ENCODE assay signal across 1 cellular context in the genomic region with DNA sequence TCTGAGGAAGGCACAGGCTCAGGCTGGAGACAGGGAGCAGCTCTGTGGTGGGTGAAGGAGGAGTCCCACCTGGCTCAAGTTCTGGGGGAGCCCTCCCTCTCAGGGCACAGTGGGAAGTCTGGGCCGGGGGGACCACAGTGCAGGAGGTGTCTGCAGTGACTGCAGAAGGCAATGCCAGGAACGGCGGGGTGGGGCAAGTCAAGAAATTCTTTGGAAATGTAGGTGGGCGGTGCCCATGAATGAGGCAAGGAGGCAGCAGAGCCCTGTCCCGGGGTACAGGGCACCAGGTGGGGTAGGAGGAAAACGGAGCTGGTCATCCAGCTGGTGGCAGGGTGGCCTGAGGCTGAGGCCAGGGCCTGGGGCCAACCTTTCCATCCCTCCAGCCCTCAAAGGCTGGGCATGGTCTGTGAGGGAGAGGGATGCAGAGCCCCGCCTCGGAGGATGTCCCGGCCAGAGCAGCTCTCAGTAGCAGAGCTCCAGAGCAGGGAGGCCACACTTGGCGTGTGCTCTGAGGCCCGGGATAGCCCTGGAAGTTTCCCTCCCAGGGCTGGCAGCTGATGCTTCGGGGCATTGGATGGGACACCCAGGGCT.
TF ChIP-seq lines count a peak whose summit lies in the region.

No MANE protein-coding gene starts in this region.

TF ChIP-seq in IMR-90, 13 proteins besides CTCF, POLR2A, EP300 and RAD21:
- TF ChIP-seq RFX5 (IDR thresholded peaks at IDR 0.05; ENCODE audit: low read depth, low read length): no peak
- TF ChIP-seq USF2 (IDR thresholded peaks at IDR 0.05; ENCODE audit: low read depth, low read length): no peak
- TF ChIP-seq FOS (IDR thresholded peaks at IDR 0.05; ENCODE audit: low read depth, low read length): no peak
- no peak for TF ChIP-seq CEBPB (IDR thresholded peaks at IDR 0.05; ENCODE audit: low read depth, low read length)
- no peak for TF ChIP-seq MAZ (IDR thresholded peaks at IDR 0.05; ENCODE audit: borderline replicate concordance, low read depth, low read length)
- TF ChIP-seq MAFK (IDR thresholded peaks at IDR 0.05; ENCODE audit: low read depth, low read length): no peak
- TF ChIP-seq MXI1 (IDR thresholded peaks at IDR 0.05; ENCODE audit: borderline replicate concordance, low read depth, low read length): no peak
- TF ChIP-seq, protein P1, sequence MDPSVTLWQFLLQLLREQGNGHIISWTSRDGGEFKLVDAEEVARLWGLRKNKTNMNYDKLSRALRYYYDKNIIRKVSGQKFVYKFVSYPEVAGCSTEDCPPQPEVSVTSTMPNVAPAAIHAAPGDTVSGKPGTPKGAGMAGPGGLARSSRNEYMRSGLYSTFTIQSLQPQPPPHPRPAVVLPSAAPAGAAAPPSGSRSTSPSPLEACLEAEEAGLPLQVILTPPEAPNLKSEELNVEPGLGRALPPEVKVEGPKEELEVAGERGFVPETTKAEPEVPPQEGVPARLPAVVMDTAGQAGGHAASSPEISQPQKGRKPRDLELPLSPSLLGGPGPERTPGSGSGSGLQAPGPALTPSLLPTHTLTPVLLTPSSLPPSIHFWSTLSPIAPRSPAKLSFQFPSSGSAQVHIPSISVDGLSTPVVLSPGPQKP (IDR thresholded peaks at IDR 0.05; ENCODE audit: borderline replicate concordance, low read depth, low read length): no peak
- TF ChIP-seq BHLHE40 (IDR thresholded peaks at IDR 0.05; ENCODE audit: low read depth, low read length): no peak
- no peak for TF ChIP-seq NFE2L2 (IDR thresholded peaks at IDR 0.05; ENCODE audit: low read depth, low read length)
- no peak for TF ChIP-seq CHD1 (IDR thresholded peaks at IDR 0.05; ENCODE audit: low read depth, low read length)
- TF ChIP-seq RCOR1 (IDR thresholded peaks at IDR 0.05; ENCODE audit: insufficient replicate concordance, low read length): no peak
- TF ChIP-seq SMC3 (IDR thresholded peaks at IDR 0.05; ENCODE audit: low read depth, low read length): no peak
